ENCODE assay signal across 25 cellular contexts in the genomic region with DNA sequence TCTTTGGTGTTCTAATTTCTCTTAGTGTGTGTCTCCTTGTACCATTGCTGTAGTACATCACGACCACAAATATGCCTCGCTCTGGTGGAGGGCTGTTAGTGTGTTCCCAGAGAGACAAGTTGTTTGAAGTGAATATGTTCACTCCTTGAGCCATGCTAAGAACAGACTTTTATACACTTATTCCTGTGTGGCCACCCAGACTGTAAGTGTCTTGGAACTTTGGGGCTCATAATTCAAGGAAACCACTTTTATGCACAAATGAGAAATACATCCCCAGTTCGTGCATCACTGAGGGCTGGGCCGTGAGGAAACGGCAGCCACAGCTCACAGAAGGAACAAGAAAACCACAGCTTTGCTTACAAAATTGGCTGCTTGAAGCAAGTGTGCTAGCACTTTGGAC.
A peak's percentile ranks its signal among the peaks of the same experiment; 100 is the strongest.
DNase-seq lines count a peak whose midpoint lies in the region; ATAC-seq, FAIRE-seq and TF ChIP-seq lines count a peak whose summit lies in the region.
"Had no signal": no experiment of that assay in that cellular context is flagged by ENCODE, and none has a peak within 500 bp of the region (broad histone marks: within the 10 kb centered on the region; RNA-seq: fewer than 3 reads in every experiment).

No MANE protein-coding gene starts in this region.

- intact Hi-C loops in GM12878 (cut with micrococcal nuclease; ENCODE audit: unreplicated experiment): no loop called here

- H3K4me3 ChIP-seq in ACC112 (ENCODE audit: low read depth, low read length): no peak overlapping the region
- H3K4me3 ChIP-seq in GM12878: no peak overlapping the region
- H3K4me3 ChIP-seq: body of pancreas, GM23338, psoas muscle, thyroid gland had no signal

- no TSS peak for BruUV-seq in GM12878 (replicated peaks; lab: Mats Ljungman, UMichigan)

- H3K4me1 ChIP-seq in ACC112 (ENCODE audit: control insufficient read depth, insufficient read depth, low read length, unreplicated experiment) (peaks cover 40% of the 10 kb centered on the region), GM12878 (ENCODE audit: control insufficient read depth, insufficient read depth, low read length) (no peaks in the 10 kb centered on the region; the same call in 1 of the 2 replicates)
- H3K4me1 ChIP-seq: body of pancreas, psoas muscle had no signal

- WGBS in GM12878 (ENCODE audit: insufficient coverage, insufficient replicate concordance, low lambda C conversion rate, missing lambda C conversion rate): 10% methylated on average over 5 of the region's 5 CpGs

- no peak overlapping the region for H3K4me2 ChIP-seq in GM12878 (ENCODE audit: control insufficient read depth, insufficient read depth)
- H3K4me2 ChIP-seq: GM23338 had no signal

- H3K27me3 ChIP-seq in ACC112 (ENCODE audit: insufficient read depth, low read length) (no peaks in the 10 kb centered on the region), GM12878 (replicated peaks in 1 of 2; ENCODE audit: control insufficient read depth in 2 of 2, insufficient read depth in 2 of 2, low read length in 1 of 2) (no peaks in the 10 kb centered on the region)
- H3K27me3 ChIP-seq: body of pancreas, foreskin keratinocyte, thyroid gland had no signal

- CTCF ChIA-PET in GM12878 (lab: Yijun Ruan, JAX): interaction anchor here (0.6 to 0.8 kb wide), 2 partner anchors 25 to 1215 kb away, joined by 3 read pairs; no protein-coding TSS in a partner anchor

- in situ Hi-C loops in GM12878 (cut with MboI): no loop called here

- SMC1A ChIA-PET in GM12878 (lab: Charles Lee; ENCODE audit: uncharacterized antibody, unreplicated experiment): no interaction called here

- ATAC-seq in GM12878: no peak
- ATAC-seq: body of pancreas; foreskin keratinocyte; GM23338; psoas muscle; stimulated activated naive CD8-positive, alpha-beta T cell treated with anti-CD3 and anti-CD28 coated beads, Interleukin-15, amount 100 ng/mL, for 72 hours had no signal

- DNase-seq in DMS79 (lab: John Stamatoyannopoulos, UW) (peak; percentile 11), Kasumi-1 (lab: John Stamatoyannopoulos, UW) (peak; percentile 48 to 64), GM12878 (ENCODE audit: low read depth, low spot score) (no peak), T-helper 1 cell (no peak), HCEC 1CT (no peak)
- DNase-seq in activated CD4-positive, CD25-positive, alpha-beta regulatory T cell treated with anti-CD3 and anti-CD28 coated beads, Interleukin-2, amount 50 U/mL, for 72 hours: no peak
- DNase-seq in activated T-cell treated with anti-CD3 and anti-CD28 coated beads, Interleukin-2, amount 50 U/mL, for 24 hours: no peak
- DNase-seq: activated CD4-positive, CD25-positive, alpha-beta regulatory T cell; body of pancreas; CD4-positive, CD25-positive, alpha-beta regulatory T cell; cerebellar nuclear complex; foreskin keratinocyte; KBM-7; mesendoderm; NCI-H1694 treated with DMSO at 0.1 percent for 48 hours; NCI-H69; psoas muscle; stimulated activated naive CD8-positive, alpha-beta T cell treated with anti-CD3 and anti-CD28 coated beads, Interleukin-15, amount 100 ng/mL, for 72 hours; T1000; thyroid gland had no signal

- FAIRE-seq in GM12878 (lab: Jason Lieb, UNC): peak; percentile 41
- FAIRE-seq: D721Med, GM18507 had no signal

- no peaks in the 10 kb centered on the region for H3K36me3 Mint-ChIP-seq in activated T-cell treated with anti-CD3 and anti-CD28 coated beads, Interleukin-2, amount 50 U/mL, for 24 hours (ENCODE audit: low read depth)
- H3K36me3 Mint-ChIP-seq: activated naive CD4-positive, alpha-beta T cell treated with anti-CD3 and anti-CD28 coated beads, Interleukin-2, amount 50 U/mL, for 24 hours; CD4-positive, CD25-positive, alpha-beta regulatory T cell had no signal

- H3K4me3 Mint-ChIP-seq in activated T-cell treated with anti-CD3 and anti-CD28 coated beads, Interleukin-2, amount 50 U/mL, for 24 hours: no peak overlapping the region
- H3K4me3 Mint-ChIP-seq: activated naive CD4-positive, alpha-beta T cell treated with anti-CD3 and anti-CD28 coated beads, Interleukin-2, amount 50 U/mL, for 24 hours; CD4-positive, CD25-positive, alpha-beta regulatory T cell; GM23338; stimulated activated naive CD8-positive, alpha-beta T cell treated with anti-CD3 and anti-CD28 coated beads, Interleukin-15, amount 100 ng/mL, for 72 hours had no signal

- RAD21 ChIA-PET in GM12878 (lab: Charles Lee; ENCODE audit: unreplicated experiment): no interaction called here

- TF ChIP-seq POLR2A in GM12878 (IDR thresholded peaks at IDR 0.05; ENCODE audit: low read depth, low read length): no peak

- H3K4me1 Mint-ChIP-seq in activated T-cell treated with anti-CD3 and anti-CD28 coated beads, Interleukin-2, amount 50 U/mL, for 24 hours (ENCODE audit: low read depth): no peaks in the 10 kb centered on the region
- H3K4me1 Mint-ChIP-seq: activated naive CD4-positive, alpha-beta T cell treated with anti-CD3 and anti-CD28 coated beads, Interleukin-2, amount 50 U/mL, for 24 hours; CD4-positive, CD25-positive, alpha-beta regulatory T cell; GM23338; stimulated activated naive CD8-positive, alpha-beta T cell treated with anti-CD3 and anti-CD28 coated beads, Interleukin-15, amount 100 ng/mL, for 72 hours had no signal

- H3K27ac ChIP-seq in ACC112 (ENCODE audit: low read depth, low read length) (no peak overlapping the region), GM12878 (ENCODE audit: control insufficient read depth, insufficient read depth) (no peak overlapping the region)
- H3K27ac ChIP-seq: body of pancreas, foreskin keratinocyte, psoas muscle, thyroid gland had no signal

- TF ChIP-seq EP300 in GM12878 (IDR thresholded peaks at IDR 0.05; ENCODE audit: borderline replicate concordance in 1 of 2, control insufficient read depth in 1 of 2, low read depth in 2 of 2, low read length in 2 of 2): no peak

- H3K9ac ChIP-seq in GM12878 (ENCODE audit: control insufficient read depth, insufficient read depth, low read length): no peak overlapping the region

- H3K27me3 Mint-ChIP-seq in activated T-cell treated with anti-CD3 and anti-CD28 coated beads, Interleukin-2, amount 50 U/mL, for 24 hours: no peaks in the 10 kb centered on the region
- H3K27me3 Mint-ChIP-seq: activated naive CD4-positive, alpha-beta T cell treated with anti-CD3 and anti-CD28 coated beads, Interleukin-2, amount 50 U/mL, for 24 hours; CD4-positive, CD25-positive, alpha-beta regulatory T cell; stimulated activated naive CD8-positive, alpha-beta T cell treated with anti-CD3 and anti-CD28 coated beads, Interleukin-15, amount 100 ng/mL, for 72 hours had no signal

- H3K36me3 ChIP-seq in ACC112 (ENCODE audit: insufficient read depth, low read length): no peaks in the 10 kb centered on the region
- H3K36me3 ChIP-seq in GM12878 (ENCODE audit: control insufficient read depth in 2 of 2, insufficient read depth in 2 of 2, low read length in 1 of 2): no peaks in the 10 kb centered on the region
- H3K36me3 ChIP-seq: thyroid gland had no signal

- POLR2A ChIA-PET in GM12878 (lab: Charles Lee): no interaction called here

- peak overlapping the region; percentile 18 for H2AFZ ChIP-seq in ACC112 (ENCODE audit: low read length, unreplicated experiment)
- H2AFZ ChIP-seq in GM12878 (ENCODE audit: control insufficient read depth, low read depth, low read length): no peak overlapping the region; the same call in 1 of the 2 replicates
- H2AFZ ChIP-seq: GM23338 had no signal

- no peaks in the 10 kb centered on the region for H3K9me3 ChIP-seq in GM12878 (replicated peaks; ENCODE audit: control insufficient read depth, insufficient read depth, low read length)
- H3K9me3 ChIP-seq: body of pancreas, psoas muscle, thyroid gland had no signal

- no peak for TF ChIP-seq CTCF in GM12878 (IDR thresholded peaks at IDR 0.05 in 2 of 3, conservative IDR thresholded peaks at IDR 0.05 in 1 of 3; ENCODE audit: control insufficient read depth in 2 of 3, extremely low read depth in 1 of 3, insufficient read depth in 1 of 3, low read depth in 3 of 3, low read length in 3 of 3)

- H3K27ac Mint-ChIP-seq in activated T-cell treated with anti-CD3 and anti-CD28 coated beads, Interleukin-2, amount 50 U/mL, for 24 hours: no peak overlapping the region
- H3K27ac Mint-ChIP-seq: activated naive CD4-positive, alpha-beta T cell treated with anti-CD3 and anti-CD28 coated beads, Interleukin-2, amount 50 U/mL, for 24 hours; CD4-positive, CD25-positive, alpha-beta regulatory T cell; GM23338; stimulated activated naive CD8-positive, alpha-beta T cell treated with anti-CD3 and anti-CD28 coated beads, Interleukin-15, amount 100 ng/mL, for 72 hours had no signal

- no peaks in the 10 kb centered on the region for H4K20me1 ChIP-seq in GM12878 (ENCODE audit: control insufficient read depth, insufficient read depth)

- no peaks in the 10 kb centered on the region for H3K79me2 ChIP-seq in ACC112 (ENCODE audit: control insufficient read depth, insufficient read depth, low read length, unreplicated experiment)
- H3K79me2 ChIP-seq in GM12878 (ENCODE audit: control insufficient read depth, insufficient read depth, low read length): no peaks in the 10 kb centered on the region

- no peak for TF ChIP-seq RAD21 in GM12878 (IDR thresholded peaks at IDR 0.05; ENCODE audit: insufficient read depth, low read depth, low read length)

- peaks cover 5% of the 10 kb centered on the region for H3K9me3 Mint-ChIP-seq in activated T-cell treated with anti-CD3 and anti-CD28 coated beads, Interleukin-2, amount 50 U/mL, for 24 hours
- H3K9me3 Mint-ChIP-seq: activated naive CD4-positive, alpha-beta T cell treated with anti-CD3 and anti-CD28 coated beads, Interleukin-2, amount 50 U/mL, for 24 hours; GM23338 had no signal

TF ChIP-seq in GM12878, 131 proteins besides CTCF, POLR2A, EP300 and RAD21 (continues in another document):
- no peak for TF ChIP-seq IKZF2 (IDR thresholded peaks at IDR 0.05)
- TF ChIP-seq FOS (IDR thresholded peaks at IDR 0.05; ENCODE audit: borderline replicate concordance, extremely low read depth, insufficient read length): no peak
- TF ChIP-seq LARP7 (IDR thresholded peaks at IDR 0.05): no peak

Comparison
In these comparisons a context has a peak if more than half of its experiments do, and no peak if none do; other contexts are left out.
1. DNase-seq: peak in DMS79 (single experiment) and Kasumi-1 (2 of 2); none in GM12878 (single experiment), T-helper 1 cell (0 of 5), activated CD4-positive, CD25-positive, alpha-beta regulatory T cell treated with anti-CD3 and anti-CD28 coated beads, Interleukin-2, amount 50 U/mL, for 72 hours (single experiment), HCEC 1CT (single experiment) and activated T-cell treated with anti-CD3 and anti-CD28 coated beads, Interleukin-2, amount 50 U/mL, for 24 hours (single experiment).